Comparison of ENCODE assay signal across 26 cellular contexts in genomic region chr20:43789593-43789992, GRCh38.
DNase-seq lines count a peak whose midpoint lies in the region; ATAC-seq, FAIRE-seq and TF ChIP-seq lines count a peak whose summit lies in the region.
"Had no signal": no experiment of that assay in that cellular context is flagged by ENCODE, and none has a peak within 500 bp of the region (broad histone marks: within the 10 kb centered on the region; RNA-seq: fewer than 3 reads in every experiment).

No MANE protein-coding gene starts in this region.

- SMC1A ChIA-PET in GM12878 (lab: Charles Lee; ENCODE audit: uncharacterized antibody, unreplicated experiment): interaction anchor here (1.6 kb wide), 1 partner anchor 9 kb away, joined by 5 read pairs; no protein-coding TSS in a partner anchor

- no peak for FAIRE-seq in GM12878 (lab: Jason Lieb, UNC)
- FAIRE-seq in kidney (lab: Jason Lieb, UNC): no peak
- FAIRE-seq: endometrium had no signal

- H3K4me3 ChIP-seq in GM12878 (no peak overlapping the region), kidney (ENCODE audit: low read length in 2 of 2) (no peak overlapping the region), lower lobe of right lung (no peak overlapping the region)
- H3K4me3 ChIP-seq: adrenal gland, skin epidermis, tibial nerve had no signal

- CTCF ChIA-PET in GM12878 (lab: Yijun Ruan, JAX): no interaction called here

- no peak for TF ChIP-seq POLR2A in GM12878 (IDR thresholded peaks at IDR 0.05; ENCODE audit: low read depth, low read length)

- H3K9me3 ChIP-seq in GM12878 (replicated peaks; ENCODE audit: control insufficient read depth, insufficient read depth, low read length) (peaks cover 3% of the 10 kb centered on the region; the same call in 2 of the 3 replicates), kidney (ENCODE audit: control insufficient read depth in 1 of 2, low read length in 2 of 2) (peaks cover 0 to 4% of the 10 kb centered on the region in 2 donors), lower lobe of right lung (no peaks in the 10 kb centered on the region)
- H3K9me3 ChIP-seq: adrenal gland had no signal

- H3K27me3 ChIP-seq in GM12878 (replicated peaks in 1 of 2; ENCODE audit: control insufficient read depth in 2 of 2, insufficient read depth in 2 of 2, low read length in 1 of 2) (no peaks in the 10 kb centered on the region), lower lobe of right lung (ENCODE audit: low read depth) (no peaks in the 10 kb centered on the region)
- H3K27me3 ChIP-seq: adrenal gland, tibial nerve had no signal

- peak in 1 of 2 experiments; percentile 62; a peak in 1 of 4 replicates for TF ChIP-seq EP300 in GM12878 (IDR thresholded peaks at IDR 0.05; ENCODE audit: borderline replicate concordance in 1 of 2, control insufficient read depth in 1 of 2, low read depth in 2 of 2, low read length in 2 of 2)

- H3K9ac ChIP-seq in GM12878 (ENCODE audit: control insufficient read depth, insufficient read depth, low read length) (no peak overlapping the region), kidney (ENCODE audit: low read length in 2 of 2) (no peak overlapping the region)

- H3K4me2 ChIP-seq in GM12878 (ENCODE audit: control insufficient read depth, insufficient read depth): no peak overlapping the region

- TF ChIP-seq CTCF in GM12878 (IDR thresholded peaks at IDR 0.05 in 2 of 3, conservative IDR thresholded peaks at IDR 0.05 in 1 of 3; ENCODE audit: control insufficient read depth in 2 of 3, extremely low read depth in 1 of 3, insufficient read depth in 1 of 3, low read depth in 3 of 3, low read length in 3 of 3) (no peak), kidney (IDR thresholded peaks at IDR 0.05; ENCODE audit: borderline replicate concordance, extremely low read depth, insufficient read depth) (no peak), lower lobe of right lung (IDR thresholded peaks at IDR 0.05) (no peak)

- POLR2A ChIA-PET in GM12878 (lab: Charles Lee): interaction anchor here (0.6 kb wide), 1 partner anchor 10 kb away, joined by 3 read pairs; no protein-coding TSS in a partner anchor

- TF ChIP-seq RAD21 in GM12878 (IDR thresholded peaks at IDR 0.05; ENCODE audit: insufficient read depth, low read depth, low read length): no peak

- BruUV-seq in GM12878 (replicated peaks; lab: Mats Ljungman, UMichigan): no TSS peak

- H3K79me2 ChIP-seq in GM12878 (ENCODE audit: control insufficient read depth, insufficient read depth, low read length): no peaks in the 10 kb centered on the region

- in situ Hi-C loops in GM12878 (cut with MboI): no loop called here

- H3K36me3 ChIP-seq in GM12878 (ENCODE audit: control insufficient read depth in 2 of 2, insufficient read depth in 2 of 2, low read length in 1 of 2): no peaks in the 10 kb centered on the region
- H3K36me3 ChIP-seq in kidney (ENCODE audit: control insufficient read depth in 1 of 2, insufficient read depth in 2 of 2, low read length in 2 of 2): no peaks in the 10 kb centered on the region
- H3K36me3 ChIP-seq in lower lobe of right lung: no peaks in the 10 kb centered on the region
- H3K36me3 ChIP-seq: adrenal gland, tibial nerve had no signal

- peak overlapping the region; percentile 20; the same call in 1 of the 2 replicates for H3K27ac ChIP-seq in GM12878 (ENCODE audit: control insufficient read depth, insufficient read depth)
- H3K27ac ChIP-seq in kidney (ENCODE audit: low read depth in 2 of 2, low read length in 2 of 2): no peak overlapping the region
- H3K27ac ChIP-seq in lower lobe of right lung: no peak overlapping the region
- H3K27ac ChIP-seq: adrenal gland, skin epidermis, tibial nerve, VCaP had no signal

- RAD21 ChIA-PET in GM12878 (lab: Charles Lee; ENCODE audit: unreplicated experiment): no interaction called here

- H2AFZ ChIP-seq in GM12878 (ENCODE audit: control insufficient read depth, low read depth, low read length): no peak overlapping the region

- intact Hi-C loops in GM12878 (cut with micrococcal nuclease; ENCODE audit: unreplicated experiment): no loop called here
- intact Hi-C loops in kidney (cut with DNase I): no loop called here
- intact Hi-C loops in lower lobe of right lung (cut with DNase I): no loop called here

- peak; percentile 56 for ATAC-seq in GM18502 (IDR thresholded peaks at IDR 0.05; ENCODE audit: poor library complexity, unreplicated experiment)
- peak; percentile 56 for ATAC-seq in GM19035 (IDR thresholded peaks at IDR 0.05; ENCODE audit: unreplicated experiment)
- ATAC-seq in HG03060 (IDR thresholded peaks at IDR 0.05; ENCODE audit: low read depth, unreplicated experiment): peak; percentile 67
- ATAC-seq in GM12878: peak; percentile 82
- no peak for ATAC-seq in lower lobe of right lung
- ATAC-seq: HCT116, T-helper 17 cell had no signal

- no peaks in the 10 kb centered on the region for H4K20me1 ChIP-seq in GM12878 (ENCODE audit: control insufficient read depth, insufficient read depth)

- H3K4me1 ChIP-seq in GM12878 (ENCODE audit: control insufficient read depth, insufficient read depth, low read length) (peaks cover 8% of the 10 kb centered on the region), kidney (ENCODE audit: control insufficient read depth in 1 of 2, insufficient read depth in 1 of 2, low read depth in 1 of 2, low read length in 2 of 2) (no peaks in the 10 kb centered on the region), lower lobe of right lung (no peaks in the 10 kb centered on the region)
- H3K4me1 ChIP-seq: adrenal gland, tibial nerve had no signal

- DNase-seq in GM12878 (ENCODE audit: low read depth, low spot score) (no peak), kidney (no peak), lower lobe of right lung (no peak), cerebellum (ENCODE audit: low spot score) (no peak), NCI-H526 treated with DMSO at 0.1 percent for 48 hours (lab: John Stamatoyannopoulos, UW) (no peak)
- DNase-seq: activated CD4-positive, alpha-beta T cell treated with anti-CD3 and anti-CD28 coated beads, Interleukin-2, amount 50 U/mL, for 48 hours; activated naive CD4-positive, alpha-beta T cell; adrenal gland; CD4-positive, CD25-positive, alpha-beta regulatory T cell; cortex of kidney; DMS 273 treated with DMSO at 0.1 percent for 48 hours; glutamatergic neuron; IMR-90; NCI-H1417 treated with DMSO at 0.1 percent for 48 hours; NCI-H524; nucleus accumbens; stimulated activated CD4-positive, alpha-beta T cell treated with anti-CD3 and anti-CD28 coated beads, Interleukin-2, amount 100 ng/mL, for 24 hours; T-helper 17 cell had no signal

TF ChIP-seq in GM12878, 131 proteins besides CTCF, POLR2A, EP300 and RAD21 (continues in another document):
- 0 out of 2 replicates have a peak, but pooled peaks have one; percentile 15 for TF ChIP-seq GABPA (IDR thresholded peaks at IDR 0.05; ENCODE audit: low read depth)
- TF ChIP-seq ELK1 (IDR thresholded peaks at IDR 0.05; ENCODE audit: low read depth, low read length): no peak
- TF ChIP-seq E2F8 (IDR thresholded peaks at IDR 0.05; ENCODE audit: low read depth, partially characterized antibody): no peak
- TF ChIP-seq SMAD1 (IDR thresholded peaks at IDR 0.05; ENCODE audit: low read depth, partially characterized antibody): no peak
- peak; percentile 63 for TF ChIP-seq CREM (IDR thresholded peaks at IDR 0.05; ENCODE audit: low read depth)
- no peak for TF ChIP-seq SP1 (IDR thresholded peaks at IDR 0.05; ENCODE audit: low read depth, low read length)
- no peak for TF ChIP-seq HCFC1 (IDR thresholded peaks at IDR 0.05; ENCODE audit: low read length)
- TF ChIP-seq POLR2AphosphoS5 (IDR thresholded peaks at IDR 0.05; ENCODE audit: low read length): no peak
- TF ChIP-seq POU2F2 (IDR thresholded peaks at IDR 0.05; ENCODE audit: borderline replicate concordance, low read depth, low read length): no peak
- TF ChIP-seq KLF5 (IDR thresholded peaks at IDR 0.05; ENCODE audit: partially characterized antibody): no peak
- TF ChIP-seq RUNX3 (IDR thresholded peaks at IDR 0.05; ENCODE audit: low read length): peak; percentile 65
- TF ChIP-seq LARP7 (IDR thresholded peaks at IDR 0.05): no peak

Comparison
In these comparisons a context has a peak if more than half of its experiments do, and no peak if none do; other contexts are left out.
1. ATAC-seq: peak in GM18502 (single experiment), GM19035 (single experiment), HG03060 (single experiment) and GM12878 (single experiment); none in lower lobe of right lung (0 of 2).